In genomic region chr16:2205104-2205966, GRCh38 we compare ENCODE assay signal across 8 cellular contexts. TPM values are rescaled to one million over a fixed set of nuclear protein-coding genes. Genes with fewer than 3 reads are reported as not detected.
DNase-seq lines count a peak whose midpoint lies in the region; ATAC-seq and TF ChIP-seq lines count a peak whose summit lies in the region.

Gene MLST8, plus strand, starts transcription at chr16:2205454. Its CDS starts 632 bp downstream, at chr16:2206086.

- WGBS in right lobe of liver (ENCODE audit: insufficient coverage, low coverage, low lambda C conversion rate, missing lambda C conversion rate), result 0% methylated on average over 19 of the region's 93 CpGs

- H3K4me1 ChIP-seq in right lobe of liver, result peaks cover 0 to 18% (median 6%) of the 10 kb centered on the region in 4 donors

- H3K4me3 ChIP-seq in right lobe of liver, result peak within 1 kb of the TSS; percentile 74 to 99 (median 98)

- TF ChIP-seq POLR2A in right lobe of liver (IDR thresholded peaks at IDR 0.05), result peak; percentile 64

- intact Hi-C loops in right lobe of liver (cut with DNase I), result no loop called here

- no peaks in the 10 kb centered on the region for H3K9me3 ChIP-seq in right lobe of liver

- H3K27ac ChIP-seq in right lobe of liver, result peak within 1 kb of the TSS; percentile 89 to 99 (median 97)

- peak in 3 of 4 donors; percentile 12 to 31 (median 13) for TF ChIP-seq CTCF in right lobe of liver (IDR thresholded peaks at IDR 0.05)

- DNase-seq in Ammon's horn (ENCODE audit: low spot score), result peak; percentile 86
- DNase-seq in NCI-H510A treated with DMSO at 0.1 percent for 48 hours (lab: John Stamatoyannopoulos, UW), result peak; percentile 64
- DNase-seq in activated CD4-positive, alpha-beta T cell treated with anti-CD3 and anti-CD28 coated beads, Interleukin-2, amount 50 U/mL, for 24 hours (ENCODE audit: low read depth in 1 of 2, low spot score in 1 of 2), result peak; percentile 81 to 82
- peak; percentile 90 for DNase-seq in dermis blood vessel endothelial cell
- peak; percentile 89 to 90 (median 90) for DNase-seq in right lobe of liver
- peak; percentile 86 for DNase-seq in stimulated activated CD4-positive, alpha-beta T cell treated with anti-CD3 and anti-CD28 coated beads, Interleukin-4, amount 100 ng/mL, for 24 hours

- H3K36me3 ChIP-seq in right lobe of liver, result peaks cover 0 to 19% (median 7%) of the 10 kb centered on the region in 4 donors

- H3K27me3 ChIP-seq in right lobe of liver, result no peaks in the 10 kb centered on the region

- ATAC-seq in GM18907 (IDR thresholded peaks at IDR 0.05; ENCODE audit: unreplicated experiment), result peak; percentile 73
- ATAC-seq in HG03175 (IDR thresholded peaks at IDR 0.05; ENCODE audit: unreplicated experiment), result peak; percentile 78
- ATAC-seq in right lobe of liver, result peak; percentile 89 to 97 (median 91)

RNA-seq across cellular contexts. Expression of gene MLST8, which starts in this region (rescaled TPM):
- total RNA-seq in dermis blood vessel endothelial cell, result 16.0 and 25.6 TPM in 2 replicates
- total RNA-seq in right lobe of liver, result 10 to 100 TPM; 13.1 to 51.0 (median 17.5) TPM

Comparison
In these comparisons a context has a peak if more than half of its experiments do, and no peak if none do; other contexts are left out.
1. Peak in every context shown above with its lines: DNase-seq, ATAC-seq, H3K4me3 ChIP-seq and H3K27ac ChIP-seq.